9 cellular contexts compared by ENCODE assay signal in genomic region chr2:25373269-25373981, GRCh38. TPM values are rescaled to one million over a fixed set of nuclear protein-coding genes. Genes with fewer than 3 reads are reported as not detected.
A peak's percentile ranks its signal among the peaks of the same experiment; 100 is the strongest.
DNase-seq lines count a peak whose midpoint lies in the region; ATAC-seq and TF ChIP-seq lines count a peak whose summit lies in the region.
"Had no signal": no experiment of that assay in that cellular context is flagged by ENCODE, and none has a peak within 500 bp of the region (broad histone marks: within the 10 kb centered on the region; RNA-seq: fewer than 3 reads in every experiment).

No MANE protein-coding gene starts in this region.

- ATAC-seq in HCT116, result no peak
- peak; percentile 75 to 83 (median 80) for ATAC-seq in psoas muscle
- no peak for ATAC-seq in GM18505 (IDR thresholded peaks at IDR 0.05; ENCODE audit: unreplicated experiment)
- ATAC-seq in HG03460 (IDR thresholded peaks at IDR 0.05; ENCODE audit: unreplicated experiment), result no peak

- H3K27me3 Mint-ChIP-seq in endodermal cell (ENCODE audit: insufficient read depth), result peaks cover 18% of the 10 kb centered on the region
- no peaks in the 10 kb centered on the region for H3K27me3 Mint-ChIP-seq in activated CD4-positive, alpha-beta memory T cell treated with anti-CD3 and anti-CD28 coated beads for 36 hours

- no peaks in the 10 kb centered on the region for H3K9me2 ChIP-seq in HCT116 (ENCODE audit: insufficient read depth)

- CTCF ChIA-PET in HCT116 (lab: Charles Lee), result interaction anchor here (8.0 kb wide), 1 partner anchor 12 kb away, joined by 54 read pairs; no protein-coding TSS in a partner anchor
- CTCF ChIA-PET in activated CD4-positive, alpha-beta memory T cell treated with anti-CD3 and anti-CD28 coated beads for 36 hours (lab: Charles Lee), result interaction anchor here (1.1 to 2.3 kb wide), 3 partner anchors 11 to 50 kb away, joined by 3 to 14 read pairs (median 4); no protein-coding TSS in a partner anchor

- DNase-seq in HCT116 (ENCODE audit: low read depth, low spot score) (no peak), NCI-H2196 (lab: John Stamatoyannopoulos, UW; ENCODE audit: unreplicated experiment) (peak; percentile 97), endodermal cell (peak; percentile 38), psoas muscle (peak; percentile 59 to 89)
- no peak for DNase-seq in activated CD4-positive, alpha-beta memory T cell treated with anti-CD3 and anti-CD28 coated beads for 36 hours
- DNase-seq: stimulated activated CD4-positive, alpha-beta T cell treated with anti-CD3 and anti-CD28 coated beads, Interleukin-1b, Interleukin-23, amount 100 ng/mL, for 48 hours had no signal

- peaks cover 23% of the 10 kb centered on the region for H3K4me1 Mint-ChIP-seq in endodermal cell
- peaks cover 20% of the 10 kb centered on the region for H3K4me1 Mint-ChIP-seq in activated CD4-positive, alpha-beta memory T cell treated with anti-CD3 and anti-CD28 coated beads for 36 hours (ENCODE audit: low read depth)

- H3K4me2 ChIP-seq in HCT116 (ENCODE audit: low read length), result no peak overlapping the region

- no peaks in the 10 kb centered on the region for H3K79me2 ChIP-seq in HCT116 (ENCODE audit: insufficient read depth, low read length)

- H3K4me1 ChIP-seq in HCT116 (ENCODE audit: control insufficient read depth in 1 of 2, insufficient read depth in 2 of 2, low read length in 2 of 2) (peaks cover 12 to 15% of the 10 kb centered on the region in 2 experiments), endodermal cell (ENCODE audit: control insufficient read depth, insufficient read depth, low read length) (peaks cover 6% of the 10 kb centered on the region), psoas muscle (peaks cover 22% of the 10 kb centered on the region)

- TF ChIP-seq RAD21 in HCT116 (IDR thresholded peaks at IDR 0.05; ENCODE audit: low read depth), result no peak

- H3K9me3 Mint-ChIP-seq in endodermal cell, result peaks cover 3% of the 10 kb centered on the region
- H3K9me3 Mint-ChIP-seq in activated CD4-positive, alpha-beta memory T cell treated with anti-CD3 and anti-CD28 coated beads for 36 hours, result no peaks in the 10 kb centered on the region

- POLR2A ChIA-PET in HCT116 (lab: Charles Lee), result no interaction called here
- POLR2A ChIA-PET in activated CD4-positive, alpha-beta memory T cell treated with anti-CD3 and anti-CD28 coated beads for 36 hours (lab: Charles Lee), result interaction anchor here (0.9 kb wide), 1 partner anchor 31 kb away, joined by 3 read pairs; no protein-coding TSS in a partner anchor

- no peaks in the 10 kb centered on the region for H3K27me3 ChIP-seq in HCT116 (ENCODE audit: insufficient read depth, low read length)
- H3K27me3 ChIP-seq in endodermal cell (ENCODE audit: control insufficient read depth, insufficient read depth, low read length, poor library complexity, severe bottlenecking), result no peaks in the 10 kb centered on the region
- H3K27me3 ChIP-seq in psoas muscle (ENCODE audit: insufficient read depth in 3 of 3, low read length in 2 of 3), result no peaks in the 10 kb centered on the region
- H3K27me3 ChIP-seq: suprapubic skin had no signal

- no peak for TF ChIP-seq POLR2A in HCT116 (IDR thresholded peaks at IDR 0.05; ENCODE audit: borderline replicate concordance, extremely low read depth, insufficient read depth, insufficient read length)
- TF ChIP-seq POLR2A in GM18505 (IDR thresholded peaks at IDR 0.05; ENCODE audit: borderline replicate concordance, extremely low read depth, insufficient read depth, insufficient read length), result no peak

- H3K27ac Mint-ChIP-seq in endodermal cell, result no peak overlapping the region
- no peak overlapping the region for H3K27ac Mint-ChIP-seq in activated CD4-positive, alpha-beta memory T cell treated with anti-CD3 and anti-CD28 coated beads for 36 hours

- no peak for TF ChIP-seq CTCF in HCT116 (IDR thresholded peaks at IDR 0.05 in 2 of 3, conservative IDR thresholded peaks at IDR 0.05 in 1 of 3; ENCODE audit: borderline replicate concordance in 1 of 3, insufficient read depth in 1 of 3, low read depth in 2 of 3, low read length in 2 of 3)
- TF ChIP-seq CTCF in endodermal cell (conservative IDR thresholded peaks at IDR 0.05), result no peak
- TF ChIP-seq CTCF in psoas muscle (IDR thresholded peaks at IDR 0.05), result no peak

- peaks cover 2% of the 10 kb centered on the region for H3K36me3 Mint-ChIP-seq in endodermal cell (ENCODE audit: low read depth)
- peaks cover 5% of the 10 kb centered on the region for H3K36me3 Mint-ChIP-seq in activated CD4-positive, alpha-beta memory T cell treated with anti-CD3 and anti-CD28 coated beads for 36 hours

- H3K27ac ChIP-seq in HCT116 (ENCODE audit: low read depth, low read length) (no peak overlapping the region), endodermal cell (ENCODE audit: low read depth, low read length) (no peak overlapping the region), psoas muscle (peak overlapping the region; percentile 71)
- H3K27ac ChIP-seq: suprapubic skin had no signal

- WGBS in endodermal cell (ENCODE audit: insufficient coverage in 1 of 2, insufficient read length in 1 of 2), 2 experiments, result 94 to 97% methylated on average over 16 to 20 of the region's 20 CpGs
- WGBS in psoas muscle, 3 donors, result 33 to 39% (median 39%) methylated on average over 20 of the region's 20 CpGs

- H3K4me3 ChIP-seq in HCT116 (replicated peaks in 1 of 2; ENCODE audit: low read depth in 1 of 2, low read length in 2 of 2) (no peak overlapping the region), endodermal cell (ENCODE audit: low read length) (no peak overlapping the region), psoas muscle (no peak overlapping the region)
- H3K4me3 ChIP-seq: suprapubic skin had no signal

- no peak overlapping the region for H2AFZ ChIP-seq in HCT116 (ENCODE audit: low read depth, low read length, poor library complexity, severe bottlenecking)

- no peak overlapping the region for H3K4me3 Mint-ChIP-seq in endodermal cell
- no peak overlapping the region for H3K4me3 Mint-ChIP-seq in activated CD4-positive, alpha-beta memory T cell treated with anti-CD3 and anti-CD28 coated beads for 36 hours

- RAD21 ChIA-PET in HCT116 (lab: Charles Lee; ENCODE audit: low non-redundant PET in 1 of 2, low total read pairs in 2 of 2, uncharacterized antibody in 2 of 2, unreplicated experiment in 2 of 2), result no interaction called here

- H3K9me3 ChIP-seq in HCT116 (ENCODE audit: control insufficient read depth in 1 of 2, insufficient read depth in 1 of 2, low read depth in 1 of 2, low read length in 2 of 2) (no peaks in the 10 kb centered on the region), endodermal cell (ENCODE audit: control insufficient read depth, low read length) (no peaks in the 10 kb centered on the region), psoas muscle (no peaks in the 10 kb centered on the region)
- H3K9me3 ChIP-seq: suprapubic skin had no signal

- no TSS peak for BruUV-seq in HCT116 (replicated peaks; lab: Mats Ljungman, UMichigan)

- intact Hi-C loops in HCT116 (cut with micrococcal nuclease), result no loop called here
- intact Hi-C loops in psoas muscle (cut with DNase I), result loop anchor here in 1 of 2 donors (10.0 kb wide), 1 partner anchor 151 kb away; no protein-coding TSS in a partner anchor
- intact Hi-C loops in activated CD4-positive, alpha-beta memory T cell treated with anti-CD3 and anti-CD28 coated beads for 36 hours (cut with micrococcal nuclease), result no loop called here

- H3K36me3 ChIP-seq in HCT116 (ENCODE audit: control insufficient read depth in 1 of 2, insufficient read depth in 2 of 2, low read length in 2 of 2) (no peaks in the 10 kb centered on the region), endodermal cell (ENCODE audit: control insufficient read depth, insufficient read depth, low read length) (no peaks in the 10 kb centered on the region), psoas muscle (ENCODE audit: insufficient read depth in 1 of 2, low read depth in 1 of 2) (no peaks in the 10 kb centered on the region)
- H3K36me3 ChIP-seq: suprapubic skin had no signal

- H3K9ac ChIP-seq in HCT116 (ENCODE audit: low read length) (no peak overlapping the region), endodermal cell (ENCODE audit: extremely low read depth, low read length, poor library complexity, severe bottlenecking) (no peak overlapping the region)

- H4K20me1 ChIP-seq in HCT116 (ENCODE audit: insufficient read depth), result no peaks in the 10 kb centered on the region

TF ChIP-seq in HCT116, 20 proteins besides CTCF, POLR2A, EP300 and RAD21:
- no peak for TF ChIP-seq REST (IDR thresholded peaks at IDR 0.05; ENCODE audit: low read depth)
- TF ChIP-seq ZNF274 (IDR thresholded peaks at IDR 0.05; ENCODE audit: low read depth, low read length), result no peak
- TF ChIP-seq SRF (IDR thresholded peaks at IDR 0.05; ENCODE audit: low read depth), result no peak
- TF ChIP-seq ZFX (IDR thresholded peaks at IDR 0.05), result peak; percentile 8; the same call in 1 of the 2 replicates
- no peak for TF ChIP-seq CEBPB (IDR thresholded peaks at IDR 0.05; ENCODE audit: low read depth)

RNA-seq across cellular contexts. Expression of gene DNMT3A, which starts 31.7 kb away (rescaled TPM):
- total RNA-seq in HCT116 (2021; ENCODE audit: unreplicated experiment) (14.3 TPM), endodermal cell (100 to 1,000 TPM; 124 to 139 TPM), psoas muscle (10 to 100 TPM; 20.6 to 26.2 (median 21.7) TPM)
- 7.3 and 7.6 TPM in 2 replicates for polyA plus RNA-seq in HCT116 (2012)
- 68.6 TPM for polyA plus RNA-seq in endodermal cell (2013, experiment 1 of 2)
- 67.9 TPM for polyA plus RNA-seq in endodermal cell (2013, experiment 2 of 2)
- 1 to 10 TPM; 7.1 to 9.9 (median 8.4) TPM for polyA plus RNA-seq in psoas muscle
- 10 to 100 TPM; 52.0 to 52.5 TPM for total RNA-seq in activated CD4-positive, alpha-beta memory T cell treated with anti-CD3 and anti-CD28 coated beads for 36 hours

Comparison
In these comparisons a context has a peak if more than half of its experiments do, and no peak if none do; other contexts are left out.
1. ATAC-seq: peak in psoas muscle (4 of 4); none in HCT116 (single experiment), GM18505 (single experiment) and HG03460 (single experiment).
2. DNase-seq: peak in NCI-H2196 (single experiment), endodermal cell (single experiment) and psoas muscle (2 of 2); none in HCT116 (single experiment) and activated CD4-positive, alpha-beta memory T cell treated with anti-CD3 and anti-CD28 coated beads for 36 hours (single experiment).